8 cellular contexts compared by ENCODE assay signal in genomic region chr9:70258692-70259511, GRCh38.
A peak's percentile ranks its signal among the peaks of the same experiment; 100 is the strongest.
DNase-seq lines count a peak whose midpoint lies in the region; ATAC-seq and TF ChIP-seq lines count a peak whose summit lies in the region.

Gene SMC5 (plus strand): TSS chr9:70258978. CDS start chr9:70259079, 101 bp downstream.

- ATAC-seq in GM19395 (IDR thresholded peaks at IDR 0.05; ENCODE audit: unreplicated experiment) (peak; percentile 78), HG03558 (IDR thresholded peaks at IDR 0.05; ENCODE audit: extremely low read depth, unreplicated experiment) (peak; percentile 54)

- DNase-seq in NCI-H748 (lab: John Stamatoyannopoulos, UW; ENCODE audit: unreplicated experiment) (peak; percentile 93), cortex of kidney (lab: John Stamatoyannopoulos, UW) (peak; percentile 47), left kidney (ENCODE audit: low read depth, low spot score) (peak; percentile 97)
- peak; percentile 85 for DNase-seq in activated CD4-positive, alpha-beta T cell treated with anti-CD3 and anti-CD28 coated beads, Interleukin-2, amount 50 U/mL, for 1 hour
- DNase-seq in stimulated activated CD4-positive, alpha-beta T cell treated with anti-CD3 and anti-CD28 coated beads, Interleukin-1b, Interleukin-23, amount 100 ng/mL, for 48 hours = peak; percentile 88

- peak within 1 kb of the TSS; percentile 91 for H3K27ac ChIP-seq in C4-2B

- no peak for TF ChIP-seq CTCF in C4-2B (conservative IDR thresholded peaks at IDR 0.05)

Comparison
In these comparisons a context has a peak if more than half of its experiments do, and no peak if none do; other contexts are left out.
1. Peak in every context shown above with its lines: DNase-seq, ATAC-seq and H3K27ac ChIP-seq.
2. DNase-seq: peak in every context shown above with its lines; median percentile 97 in left kidney; 93 in NCI-H748; 88 in stimulated activated CD4-positive, alpha-beta T cell treated with anti-CD3 and anti-CD28 coated beads, Interleukin-1b, Interleukin-23, amount 100 ng/mL, for 48 hours; 85 in activated CD4-positive, alpha-beta T cell treated with anti-CD3 and anti-CD28 coated beads, Interleukin-2, amount 50 U/mL, for 1 hour; 47 in cortex of kidney.